ENCODE assay signal across 22 cellular contexts in genomic region chr9:17843236-17843635, GRCh38.
"Had no signal": no experiment of that assay in that cellular context is flagged by ENCODE, and none has a peak within 500 bp of the region (broad histone marks: within the 10 kb centered on the region; RNA-seq: fewer than 3 reads in every experiment).

No MANE protein-coding gene starts in this region.

- DNase-seq: hypothalamus; immature natural killer cell; kidney; left colon; left lung; lower lobe of right lung; mammary epithelial cell; mesenchymal stem cell; naive thymus-derived CD8-positive, alpha-beta T cell; ovary; right cardiac atrium; sigmoid colon; small intestine; spleen; stimulated activated CD4-positive, alpha-beta T cell treated with anti-CD3 and anti-CD28 coated beads, Interleukin-4, amount 100 ng/mL, for 24 hours; stimulated activated naive CD4-positive, alpha-beta T cell; tibial artery; trophoblast cell; upper lobe of right lung had no signal

- H3K4me3 ChIP-seq: left lung, lower lobe of right lung, ovary, sigmoid colon, spleen, suprapubic skin, thoracic aorta, tibial artery, upper lobe of right lung had no signal

- ATAC-seq: left colon; left lung; lower lobe of right lung; naive thymus-derived CD8-positive, alpha-beta T cell; right cardiac atrium; stimulated activated effector memory CD8-positive, alpha-beta T cell treated with anti-CD3 and anti-CD28 coated beads, Interleukin-12 subunit alpha, Interleukin-12 subunit beta, amount 100 ng/mL, for 72 hours; upper lobe of right lung had no signal
